In the genomic region with DNA sequence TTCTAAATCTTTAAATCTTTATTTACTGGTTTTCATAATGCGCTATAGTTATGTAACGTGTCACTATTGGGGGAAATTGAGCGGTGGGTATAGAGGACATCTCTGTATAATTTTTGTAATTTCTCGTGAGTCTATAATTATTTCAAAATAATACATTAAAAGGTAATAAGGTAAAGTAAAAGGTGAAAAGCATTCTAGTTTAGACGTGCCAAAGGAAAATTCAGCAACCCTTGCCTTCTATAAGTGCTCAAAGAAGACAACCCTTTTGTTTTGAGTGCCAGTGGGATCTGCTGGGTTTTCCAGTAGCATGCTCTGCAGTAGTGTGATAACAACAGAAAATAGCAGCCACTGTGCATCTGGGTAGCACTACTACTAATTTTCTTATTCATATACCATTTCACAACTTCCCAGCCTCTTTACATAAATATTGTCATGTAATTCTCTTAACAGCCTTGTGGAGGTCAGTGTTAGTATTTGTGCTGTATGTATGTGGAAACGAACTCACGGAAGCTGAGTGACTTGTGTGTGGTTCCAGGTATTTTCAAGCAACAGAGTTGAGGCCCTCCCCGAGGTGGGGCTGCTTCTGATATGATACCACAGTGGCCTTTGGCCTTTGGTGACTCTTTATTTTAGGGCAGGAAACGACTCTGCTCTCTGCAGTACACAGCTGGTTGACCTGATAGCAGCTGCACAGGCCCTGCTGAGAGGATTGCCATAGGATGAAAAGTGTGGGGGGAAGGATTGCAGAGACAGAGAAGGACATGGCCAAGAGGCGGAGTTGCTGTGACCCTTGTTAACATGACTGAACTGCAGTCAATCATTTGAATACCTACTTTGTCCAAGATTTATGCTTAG, we compare ENCODE assay signal across 1 cellular context.
TF ChIP-seq lines count a peak whose summit lies in the region.

No MANE protein-coding gene starts in this region.

TF ChIP-seq in H1, 55 proteins besides CTCF, POLR2A, EP300 and RAD21:
- TF ChIP-seq KDM5A (IDR thresholded peaks at IDR 0.05; ENCODE audit: low read length): no peak
- TF ChIP-seq MAX (IDR thresholded peaks at IDR 0.05): no peak
- TF ChIP-seq RNF2 (IDR thresholded peaks at IDR 0.05; ENCODE audit: borderline replicate concordance, low read depth, low read length, missing control alignments, poor library complexity, severe bottlenecking): no peak
- no peak for TF ChIP-seq CEBPB (IDR thresholded peaks at IDR 0.05; ENCODE audit: low read depth, low read length)
- no peak for TF ChIP-seq SIN3A (conservative IDR thresholded peaks at IDR 0.05 in 1 of 2, IDR thresholded peaks at IDR 0.05 in 1 of 2; ENCODE audit: low read depth in 1 of 2, low read length in 2 of 2)
- no peak for TF ChIP-seq JUN (IDR thresholded peaks at IDR 0.05; ENCODE audit: low read depth, low read length)
- TF ChIP-seq RXRA (IDR thresholded peaks at IDR 0.05; ENCODE audit: insufficient read depth, low read depth, low read length): no peak
- TF ChIP-seq, protein P1, sequence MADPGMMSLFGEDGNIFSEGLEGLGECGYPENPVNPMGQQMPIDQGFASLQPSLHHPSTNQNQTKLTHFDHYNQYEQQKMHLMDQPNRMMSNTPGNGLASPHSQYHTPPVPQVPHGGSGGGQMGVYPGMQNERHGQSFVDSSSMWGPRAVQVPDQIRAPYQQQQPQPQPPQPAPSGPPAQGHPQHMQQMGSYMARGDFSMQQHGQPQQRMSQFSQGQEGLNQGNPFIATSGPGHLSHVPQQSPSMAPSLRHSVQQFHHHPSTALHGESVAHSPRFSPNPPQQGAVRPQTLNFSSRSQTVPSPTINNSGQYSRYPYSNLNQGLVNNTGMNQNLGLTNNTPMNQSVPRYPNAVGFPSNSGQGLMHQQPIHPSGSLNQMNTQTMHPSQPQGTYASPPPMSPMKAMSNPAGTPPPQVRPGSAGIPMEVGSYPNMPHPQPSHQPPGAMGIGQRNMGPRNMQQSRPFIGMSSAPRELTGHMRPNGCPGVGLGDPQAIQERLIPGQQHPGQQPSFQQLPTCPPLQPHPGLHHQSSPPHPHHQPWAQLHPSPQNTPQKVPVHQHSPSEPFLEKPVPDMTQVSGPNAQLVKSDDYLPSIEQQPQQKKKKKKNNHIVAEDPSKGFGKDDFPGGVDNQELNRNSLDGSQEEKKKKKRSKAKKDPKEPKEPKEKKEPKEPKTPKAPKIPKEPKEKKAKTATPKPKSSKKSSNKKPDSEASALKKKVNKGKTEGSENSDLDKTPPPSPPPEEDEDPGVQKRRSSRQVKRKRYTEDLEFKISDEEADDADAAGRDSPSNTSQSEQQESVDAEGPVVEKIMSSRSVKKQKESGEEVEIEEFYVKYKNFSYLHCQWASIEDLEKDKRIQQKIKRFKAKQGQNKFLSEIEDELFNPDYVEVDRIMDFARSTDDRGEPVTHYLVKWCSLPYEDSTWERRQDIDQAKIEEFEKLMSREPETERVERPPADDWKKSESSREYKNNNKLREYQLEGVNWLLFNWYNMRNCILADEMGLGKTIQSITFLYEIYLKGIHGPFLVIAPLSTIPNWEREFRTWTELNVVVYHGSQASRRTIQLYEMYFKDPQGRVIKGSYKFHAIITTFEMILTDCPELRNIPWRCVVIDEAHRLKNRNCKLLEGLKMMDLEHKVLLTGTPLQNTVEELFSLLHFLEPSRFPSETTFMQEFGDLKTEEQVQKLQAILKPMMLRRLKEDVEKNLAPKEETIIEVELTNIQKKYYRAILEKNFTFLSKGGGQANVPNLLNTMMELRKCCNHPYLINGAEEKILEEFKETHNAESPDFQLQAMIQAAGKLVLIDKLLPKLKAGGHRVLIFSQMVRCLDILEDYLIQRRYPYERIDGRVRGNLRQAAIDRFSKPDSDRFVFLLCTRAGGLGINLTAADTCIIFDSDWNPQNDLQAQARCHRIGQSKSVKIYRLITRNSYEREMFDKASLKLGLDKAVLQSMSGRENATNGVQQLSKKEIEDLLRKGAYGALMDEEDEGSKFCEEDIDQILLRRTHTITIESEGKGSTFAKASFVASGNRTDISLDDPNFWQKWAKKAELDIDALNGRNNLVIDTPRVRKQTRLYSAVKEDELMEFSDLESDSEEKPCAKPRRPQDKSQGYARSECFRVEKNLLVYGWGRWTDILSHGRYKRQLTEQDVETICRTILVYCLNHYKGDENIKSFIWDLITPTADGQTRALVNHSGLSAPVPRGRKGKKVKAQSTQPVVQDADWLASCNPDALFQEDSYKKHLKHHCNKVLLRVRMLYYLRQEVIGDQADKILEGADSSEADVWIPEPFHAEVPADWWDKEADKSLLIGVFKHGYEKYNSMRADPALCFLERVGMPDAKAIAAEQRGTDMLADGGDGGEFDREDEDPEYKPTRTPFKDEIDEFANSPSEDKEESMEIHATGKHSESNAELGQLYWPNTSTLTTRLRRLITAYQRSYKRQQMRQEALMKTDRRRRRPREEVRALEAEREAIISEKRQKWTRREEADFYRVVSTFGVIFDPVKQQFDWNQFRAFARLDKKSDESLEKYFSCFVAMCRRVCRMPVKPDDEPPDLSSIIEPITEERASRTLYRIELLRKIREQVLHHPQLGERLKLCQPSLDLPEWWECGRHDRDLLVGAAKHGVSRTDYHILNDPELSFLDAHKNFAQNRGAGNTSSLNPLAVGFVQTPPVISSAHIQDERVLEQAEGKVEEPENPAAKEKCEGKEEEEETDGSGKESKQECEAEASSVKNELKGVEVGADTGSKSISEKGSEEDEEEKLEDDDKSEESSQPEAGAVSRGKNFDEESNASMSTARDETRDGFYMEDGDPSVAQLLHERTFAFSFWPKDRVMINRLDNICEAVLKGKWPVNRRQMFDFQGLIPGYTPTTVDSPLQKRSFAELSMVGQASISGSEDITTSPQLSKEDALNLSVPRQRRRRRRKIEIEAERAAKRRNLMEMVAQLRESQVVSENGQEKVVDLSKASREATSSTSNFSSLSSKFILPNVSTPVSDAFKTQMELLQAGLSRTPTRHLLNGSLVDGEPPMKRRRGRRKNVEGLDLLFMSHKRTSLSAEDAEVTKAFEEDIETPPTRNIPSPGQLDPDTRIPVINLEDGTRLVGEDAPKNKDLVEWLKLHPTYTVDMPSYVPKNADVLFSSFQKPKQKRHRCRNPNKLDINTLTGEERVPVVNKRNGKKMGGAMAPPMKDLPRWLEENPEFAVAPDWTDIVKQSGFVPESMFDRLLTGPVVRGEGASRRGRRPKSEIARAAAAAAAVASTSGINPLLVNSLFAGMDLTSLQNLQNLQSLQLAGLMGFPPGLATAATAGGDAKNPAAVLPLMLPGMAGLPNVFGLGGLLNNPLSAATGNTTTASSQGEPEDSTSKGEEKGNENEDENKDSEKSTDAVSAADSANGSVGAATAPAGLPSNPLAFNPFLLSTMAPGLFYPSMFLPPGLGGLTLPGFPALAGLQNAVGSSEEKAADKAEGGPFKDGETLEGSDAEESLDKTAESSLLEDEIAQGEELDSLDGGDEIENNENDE (IDR thresholded peaks at IDR 0.05; ENCODE audit: insufficient replicate concordance, low read length): no peak
- TF ChIP-seq CBX8 (IDR thresholded peaks at IDR 0.05; ENCODE audit: borderline replicate concordance, low read depth, low read length): no peak
- no peak for TF ChIP-seq YY1 (IDR thresholded peaks at IDR 0.05; ENCODE audit: low read depth, low read length)
- TF ChIP-seq ATF3 (IDR thresholded peaks at IDR 0.05; ENCODE audit: insufficient read depth, low read depth, low read length): no peak
- TF ChIP-seq SUZ12 (IDR thresholded peaks at IDR 0.05; ENCODE audit: low read length): no peak
- TF ChIP-seq CREB1 (IDR thresholded peaks at IDR 0.05): no peak
- TF ChIP-seq POLR2AphosphoS5 (IDR thresholded peaks at IDR 0.05; ENCODE audit: low read depth, low read length): no peak
- no peak for TF ChIP-seq BACH1 (IDR thresholded peaks at IDR 0.05; ENCODE audit: low read length)
- no peak for TF ChIP-seq MAFK (IDR thresholded peaks at IDR 0.05; ENCODE audit: low read depth, low read length)
- TF ChIP-seq TEAD4 (IDR thresholded peaks at IDR 0.05; ENCODE audit: low read depth, low read length): no peak
- no peak for TF ChIP-seq HDAC6 (IDR thresholded peaks at IDR 0.05; ENCODE audit: low read depth, low read length)
- TF ChIP-seq FOSL1 (IDR thresholded peaks at IDR 0.05; ENCODE audit: insufficient read depth, low read depth, low read length): no peak
